28 cellular contexts compared by ENCODE assay signal in genomic region chr17:60610481-60610880, GRCh38. TPM values are rescaled to one million over a fixed set of nuclear protein-coding genes. Genes with fewer than 3 reads are reported as not detected.
DNase-seq lines count a peak whose midpoint lies in the region; ATAC-seq, FAIRE-seq and TF ChIP-seq lines count a peak whose summit lies in the region.
"Had no signal": no experiment of that assay in that cellular context is flagged by ENCODE, and none has a peak within 500 bp of the region (broad histone marks: within the 10 kb centered on the region; RNA-seq: fewer than 3 reads in every experiment).

No MANE protein-coding gene starts in this region.

- H3K27me3 Mint-ChIP-seq in Calu3 (ENCODE audit: unreplicated experiment) = no peaks in the 10 kb centered on the region
- H3K27me3 Mint-ChIP-seq: activated naive CD8-positive, alpha-beta T cell treated with anti-CD3 and anti-CD28 coated beads, Interleukin-2, amount 10 ng/mL, durations not matched to agents 7 days and 5 days; CD4-positive, CD25-positive, alpha-beta regulatory T cell; stimulated activated naive CD8-positive, alpha-beta T cell treated with anti-CD3 and anti-CD28 coated beads, Interleukin-15, amount 100 ng/mL, for 72 hours had no signal

- H3K4me1 Mint-ChIP-seq in Calu3 (ENCODE audit: low read depth, unreplicated experiment) = no peaks in the 10 kb centered on the region
- H3K4me1 Mint-ChIP-seq: endodermal cell had no signal

- H3K4me1 ChIP-seq in right cardiac atrium (ENCODE audit: control insufficient read depth, insufficient read depth, low read length) = no peaks in the 10 kb centered on the region
- peaks cover 0 to 19% (median 9%) of the 10 kb centered on the region in 3 donors for H3K4me1 ChIP-seq in pancreas
- H3K4me1 ChIP-seq: SJCRH30 had no signal

- no peak overlapping the region for H3K27ac Mint-ChIP-seq in Calu3 (ENCODE audit: unreplicated experiment)
- H3K27ac Mint-ChIP-seq: activated CD8-positive, alpha-beta T cell treated with anti-CD3 and anti-CD28 coated beads, Interleukin-2, amount 10 ng/mL, durations not matched to agents 7 days and 5 days; activated naive CD8-positive, alpha-beta T cell treated with anti-CD3 and anti-CD28 coated beads, Interleukin-2, amount 10 ng/mL, durations not matched to agents 7 days and 5 days; endodermal cell; stimulated activated naive CD8-positive, alpha-beta T cell treated with anti-CD3 and anti-CD28 coated beads, Interleukin-15, amount 100 ng/mL, for 72 hours had no signal

- H3K27me3 ChIP-seq in right cardiac atrium (ENCODE audit: control insufficient read depth, insufficient read depth) (no peaks in the 10 kb centered on the region), pancreas (no peaks in the 10 kb centered on the region)
- H3K27me3 ChIP-seq: esophagus squamous epithelium, MG63, SJCRH30, tibial nerve had no signal

- no peaks in the 10 kb centered on the region for H3K36me3 Mint-ChIP-seq in Calu3 (ENCODE audit: insufficient read depth, unreplicated experiment)

- no peak for FAIRE-seq in pancreas (lab: Jason Lieb, UNC)
- FAIRE-seq: colon had no signal

- no TSS peak for BruUV-seq in Calu3 (replicated peaks; lab: Mats Ljungman, UMichigan)

- H3K9me3 Mint-ChIP-seq in Calu3 (ENCODE audit: low read depth, unreplicated experiment) = no peaks in the 10 kb centered on the region
- H3K9me3 Mint-ChIP-seq: activated naive CD8-positive, alpha-beta T cell treated with anti-CD3 and anti-CD28 coated beads, Interleukin-2, amount 10 ng/mL, durations not matched to agents 7 days and 5 days; CD4-positive, CD25-positive, alpha-beta regulatory T cell; neural crest cell; stimulated activated naive CD8-positive, alpha-beta T cell treated with anti-CD3 and anti-CD28 coated beads, Interleukin-15, amount 100 ng/mL, for 72 hours had no signal

- CTCF ChIA-PET in Calu3 (lab: Charles Lee) = no interaction called here

- no peak overlapping the region for H3K4me3 Mint-ChIP-seq in Calu3 (ENCODE audit: low read depth, unreplicated experiment)
- H3K4me3 Mint-ChIP-seq: activated CD8-positive, alpha-beta T cell treated with anti-CD3 and anti-CD28 coated beads, Interleukin-2, amount 10 ng/mL, durations not matched to agents 7 days and 5 days; activated naive CD8-positive, alpha-beta T cell treated with anti-CD3 and anti-CD28 coated beads, Interleukin-2, amount 10 ng/mL, durations not matched to agents 7 days and 5 days; CD4-positive, CD25-positive, alpha-beta regulatory T cell; endodermal cell; neural crest cell; stimulated activated naive CD8-positive, alpha-beta T cell treated with anti-CD3 and anti-CD28 coated beads, Interleukin-15, amount 100 ng/mL, for 72 hours had no signal

- no peak overlapping the region for H3K27ac ChIP-seq in right cardiac atrium (ENCODE audit: low read length)
- no peak overlapping the region for H3K27ac ChIP-seq in pancreas
- H3K27ac ChIP-seq: esophagus squamous epithelium, lower lobe of right lung, SJCRH30, tibial nerve had no signal

- intact Hi-C loops in Right ventricle myocardium superior (cut with DNase I) = no loop called here
- intact Hi-C loops in right cardiac atrium (cut with DNase I) = loop anchor here in 1 of 4 donors (10.0 kb wide), 1 partner anchor 46 kb away; no protein-coding TSS in a partner anchor
- intact Hi-C loops in pancreas (cut with DNase I) = no loop called here
- intact Hi-C loops in Calu3 (cut with micrococcal nuclease; ENCODE audit: unreplicated experiment) = no loop called here

- WGBS in right cardiac atrium = 41% methylated on average over 2 of the region's 2 CpGs
- 42 to 48% methylated on average over 2 of the region's 2 CpGs for WGBS in pancreas, 2 donors

- no peak for DNase-seq in Right ventricle myocardium superior
- DNase-seq in right cardiac atrium = no peak
- DNase-seq in NCI-H446 treated with DMSO at 0.1 percent for 48 hours (lab: John Stamatoyannopoulos, UW) = peak; percentile 25
- peak; percentile 50 for DNase-seq in cerebellum (ENCODE audit: low spot score)
- DNase-seq in pancreas = no peak
- no peak for DNase-seq in Calu3
- DNase-seq: activated CD8-positive, alpha-beta T cell treated with anti-CD3 and anti-CD28 coated beads, Interleukin-2, amount 10 ng/mL, durations not matched to agents 7 days and 5 days; activated effector memory CD4-positive, alpha-beta T cell treated with anti-CD3 and anti-CD28 coated beads, Interleukin-2, amount 50 U/mL, for 16 hours; activated naive CD8-positive, alpha-beta T cell treated with anti-CD3 and anti-CD28 coated beads, Interleukin-2, amount 10 ng/mL, durations not matched to agents 7 days and 5 days; activated T-cell treated with anti-CD3 and anti-CD28 coated beads for 4 hours; CD4-positive, CD25-positive, alpha-beta regulatory T cell; endodermal cell; esophagus squamous epithelium; GF-D8; islet precursor cell; lower lobe of right lung; MG63; NCI-H1417 treated with DMSO at 0.1 percent for 48 hours; NCI-H226; SJCRH30; stimulated activated naive CD8-positive, alpha-beta T cell treated with anti-CD3 and anti-CD28 coated beads, Interleukin-15, amount 100 ng/mL, for 72 hours; T-helper 1 cell had no signal

- H3K9me3 ChIP-seq in right cardiac atrium (ENCODE audit: control insufficient read depth, low read length) (no peaks in the 10 kb centered on the region), pancreas (no peaks in the 10 kb centered on the region)
- H3K9me3 ChIP-seq: esophagus squamous epithelium, lower lobe of right lung, MG63, SJCRH30, tibial nerve had no signal

- no peak for TF ChIP-seq CTCF in pancreas (IDR thresholded peaks at IDR 0.05)
- TF ChIP-seq CTCF in Calu3 (IDR thresholded peaks at IDR 0.05; ENCODE audit: unreplicated experiment) = no peak

- ATAC-seq in Right ventricle myocardium superior (ENCODE audit: poor library complexity) = peak; percentile 55
- ATAC-seq in right cardiac atrium = no peak
- peak in 3 of 4 donors; percentile 23 to 72 (median 60) for ATAC-seq in pancreas
- ATAC-seq in HG03442 (IDR thresholded peaks at IDR 0.05; ENCODE audit: unreplicated experiment) = no peak
- ATAC-seq: activated CD4-positive, CD25-positive, alpha-beta regulatory T cell treated with anti-CD3 and anti-CD28 coated beads, Interleukin-2, amount 50 U/mL, for 24 hours; activated CD8-positive, alpha-beta T cell treated with anti-CD3 and anti-CD28 coated beads, Interleukin-2, amount 10 ng/mL, durations not matched to agents 7 days and 5 days; Panc1; stimulated activated naive CD8-positive, alpha-beta T cell treated with anti-CD3 and anti-CD28 coated beads, Interleukin-15, amount 100 ng/mL, for 72 hours had no signal

- no peak overlapping the region for H3K4me3 ChIP-seq in right cardiac atrium (ENCODE audit: low read length)
- no peak overlapping the region for H3K4me3 ChIP-seq in pancreas
- H3K4me3 ChIP-seq: esophagus squamous epithelium, lower lobe of right lung, MG63, SJCRH30, tibial nerve had no signal

- H3K36me3 ChIP-seq in pancreas = no peaks in the 10 kb centered on the region
- H3K36me3 ChIP-seq: SJCRH30 had no signal

RNA-seq across cellular contexts. Expression of gene PPM1D, which starts 10.5 kb away (rescaled TPM):
- 7.8 TPM for total RNA-seq in Right ventricle myocardium superior
- 1 to 10 TPM; 7.5 to 10.0 (median 8.9) TPM for total RNA-seq in right cardiac atrium
- polyA plus RNA-seq in right cardiac atrium = 3.3 TPM
- total RNA-seq in cerebellum = 19.3 TPM
- total RNA-seq in pancreas = 10 to 100 TPM in 1 of 6 donors, 1 to 10 TPM in 5; 5.6 to 11.6 (median 7.5) TPM
- 1 to 10 TPM; 1.9 to 3.4 TPM for polyA plus RNA-seq in pancreas
- 7.6 and 7.7 TPM in 2 replicates for total RNA-seq in Calu3 (2022)

Comparison
In these comparisons a context has a peak if more than half of its experiments do, and no peak if none do; other contexts are left out.
1. ATAC-seq: peak in Right ventricle myocardium superior (single experiment) and pancreas (3 of 4); none in right cardiac atrium (0 of 2) and HG03442 (single experiment).
2. DNase-seq: peak in NCI-H446 treated with DMSO at 0.1 percent for 48 hours (single experiment) and cerebellum (single experiment); none in Right ventricle myocardium superior (single experiment), right cardiac atrium (0 of 3), pancreas (0 of 6) and Calu3 (single experiment).